ENCODE assay signal across 13 cellular contexts in the genomic region with DNA sequence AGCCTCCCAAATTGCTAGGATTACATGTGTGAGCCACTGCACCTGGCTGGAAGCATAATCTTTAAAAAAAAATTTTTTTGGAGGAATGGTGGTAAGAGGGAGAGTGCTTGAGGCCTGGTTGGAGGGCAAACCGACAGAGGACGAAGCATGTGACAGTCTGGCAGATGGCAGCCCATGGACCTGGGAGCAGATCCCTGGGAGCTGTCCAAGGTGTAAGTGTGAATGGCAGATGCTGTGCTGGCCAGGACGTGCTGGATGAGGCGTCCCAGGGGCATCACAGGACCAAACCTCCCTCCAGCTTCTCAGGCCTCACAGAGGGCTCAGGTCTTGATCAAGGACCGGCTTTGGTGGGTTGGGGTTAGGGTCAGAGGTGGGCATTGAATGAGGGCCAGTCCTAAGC.
DNase-seq lines count a peak whose midpoint lies in the region; ATAC-seq and TF ChIP-seq lines count a peak whose summit lies in the region.
"Had no signal": no experiment of that assay in that cellular context is flagged by ENCODE, and none has a peak within 500 bp of the region (broad histone marks: within the 10 kb centered on the region; RNA-seq: fewer than 3 reads in every experiment).

No MANE protein-coding gene starts in this region.

- H2BK120ac ChIP-seq in neuronal stem cell (ENCODE audit: low read depth, low read length), result no peak overlapping the region

- H2AFZ ChIP-seq in HCT116 (ENCODE audit: low read depth, low read length, poor library complexity, severe bottlenecking) (no peak overlapping the region), neuronal stem cell (ENCODE audit: low read length) (no peak overlapping the region)
- H2AFZ ChIP-seq: hepatocyte had no signal

- H3K36me3 ChIP-seq in HCT116 (ENCODE audit: control insufficient read depth in 1 of 2, insufficient read depth in 2 of 2, low read length in 2 of 2) (no peaks in the 10 kb centered on the region), Panc1 (ENCODE audit: control insufficient read depth, insufficient read depth, low read length) (no peaks in the 10 kb centered on the region), neuronal stem cell (replicated peaks in 1 of 2; ENCODE audit: control insufficient read depth in 2 of 2, insufficient read depth in 2 of 2, low read length in 2 of 2) (no peaks in the 10 kb centered on the region)

- H2AK5ac ChIP-seq in neuronal stem cell (ENCODE audit: low read depth, low read length), result peak overlapping the region; percentile 32

- H3K36me3 Mint-ChIP-seq in mesothelial cell of epicardium, result no peaks in the 10 kb centered on the region

- intact Hi-C loops in HCT116 (cut with micrococcal nuclease) (no loop called here), Panc1 (cut with micrococcal nuclease; ENCODE audit: unreplicated experiment) (no loop called here)

- in situ Hi-C loops in Panc1 (cut with HindIII; ENCODE audit: low pct_unique_long_range_greater_than_20kb, low sequenced_read_pairs), result no loop called here

- no peak overlapping the region for H3K27ac Mint-ChIP-seq in mesothelial cell of epicardium
- H3K27ac Mint-ChIP-seq: activated T-cell treated with anti-CD3 and anti-CD28 coated beads, Interleukin-2, amount 50 U/mL, for 72 hours had no signal

- H4K20me1 ChIP-seq in HCT116 (ENCODE audit: insufficient read depth), result no peaks in the 10 kb centered on the region

- no peak overlapping the region for H3K4me3 Mint-ChIP-seq in mesothelial cell of epicardium

- H3K27ac ChIP-seq in HCT116 (ENCODE audit: low read depth, low read length) (no peak overlapping the region), Panc1 (ENCODE audit: low read length) (no peak overlapping the region), neuronal stem cell (replicated peaks; ENCODE audit: low read length) (no peak overlapping the region)
- H3K27ac ChIP-seq: body of pancreas, hepatocyte had no signal

- no peak for ATAC-seq in HCT116
- ATAC-seq in Panc1, result 0 out of 2 replicates have a peak, but pooled peaks have one; percentile 30
- ATAC-seq in HG03159 (IDR thresholded peaks at IDR 0.05; ENCODE audit: unreplicated experiment), result no peak
- ATAC-seq: body of pancreas had no signal

- no peak for TF ChIP-seq RAD21 in HCT116 (IDR thresholded peaks at IDR 0.05; ENCODE audit: low read depth)

- H3K4me1 Mint-ChIP-seq in mesothelial cell of epicardium, result peaks cover 22% of the 10 kb centered on the region

- no peak overlapping the region for H2BK15ac ChIP-seq in neuronal stem cell (ENCODE audit: low read length)

- H3K27me3 ChIP-seq in HCT116 (ENCODE audit: insufficient read depth, low read length), result no peaks in the 10 kb centered on the region; the same call in 1 of the 2 replicates
- H3K27me3 ChIP-seq in Panc1 (ENCODE audit: control insufficient read depth, insufficient read depth, low read length), result no peaks in the 10 kb centered on the region
- H3K27me3 ChIP-seq in neuronal stem cell (ENCODE audit: control insufficient read depth in 3 of 3, insufficient read depth in 3 of 3, low read depth in 1 of 3, low read length in 3 of 3), result peaks cover 0 to 9% (median 0%) of the 10 kb centered on the region in 3 experiments
- H3K27me3 ChIP-seq: body of pancreas, hepatocyte had no signal

- H2BK5ac ChIP-seq in neuronal stem cell (ENCODE audit: low read length), result no peak overlapping the region

- no peak overlapping the region for H3K18ac ChIP-seq in neuronal stem cell (ENCODE audit: low read length)

- no peaks in the 10 kb centered on the region for H3K79me2 ChIP-seq in HCT116 (ENCODE audit: insufficient read depth, low read length)
- H3K79me2 ChIP-seq: hepatocyte had no signal

- no peak overlapping the region for H4K8ac ChIP-seq in neuronal stem cell (ENCODE audit: low read depth, low read length)

- H3K4ac ChIP-seq in neuronal stem cell (ENCODE audit: low read length), result no peak overlapping the region

- H3K27me3 Mint-ChIP-seq in mesothelial cell of epicardium (ENCODE audit: low read depth), result peaks cover 4% of the 10 kb centered on the region

- no peak for TF ChIP-seq POLR2A in HCT116 (IDR thresholded peaks at IDR 0.05; ENCODE audit: borderline replicate concordance, extremely low read depth, insufficient read depth, insufficient read length)

- CTCF ChIA-PET in HCT116 (lab: Charles Lee) (no interaction called here), Panc1 (lab: Charles Lee) (no interaction called here)

- POLR2A ChIA-PET in HCT116 (lab: Charles Lee) (no interaction called here), Panc1 (lab: Charles Lee) (interaction anchor here (0.6 kb wide), 2 partner anchors 66 to 155 kb away, joined by 3 to 5 read pairs; no protein-coding TSS in a partner anchor)

- H3K4me3 ChIP-seq in HCT116 (replicated peaks in 1 of 2; ENCODE audit: low read depth in 1 of 2, low read length in 2 of 2) (no peak overlapping the region), Panc1 (ENCODE audit: low read depth in 2 of 2, low read length in 2 of 2) (no peak overlapping the region), fibroblast of pulmonary artery (replicated peaks; ENCODE audit: low read depth, low read length) (no peak overlapping the region), neuronal stem cell (ENCODE audit: low read length in 2 of 2) (no peak overlapping the region)
- H3K4me3 ChIP-seq: body of pancreas, hepatocyte had no signal

- BruUV-seq in HCT116 (replicated peaks; lab: Mats Ljungman, UMichigan) (no TSS peak), Panc1 (replicated peaks; lab: Mats Ljungman, UMichigan) (no TSS peak)

- no peak for DNase-seq in HCT116 (ENCODE audit: low read depth, low spot score)
- no peak for DNase-seq in Panc1 (ENCODE audit: low read depth, low spot score)
- DNase-seq in fibroblast of pulmonary artery (ENCODE audit: low read depth), result peak; percentile 33
- DNase-seq in neuronal stem cell (ENCODE audit: low spot score), result no peak
- DNase-seq in RKO (ENCODE audit: low spot score), result no peak
- no peak for DNase-seq in mesothelial cell of epicardium (ENCODE audit: low spot score in 2 of 2, unreplicated experiment in 2 of 2)
- DNase-seq: activated T-cell treated with anti-CD3 and anti-CD28 coated beads, Interleukin-2, amount 50 U/mL, for 72 hours; body of pancreas; KG1; NCI-H2227 treated with DMSO at 0.1 percent for 48 hours; stimulated activated CD4-positive, alpha-beta T cell treated with anti-CD3 and anti-CD28 coated beads, Interleukin-4, amount 100 ng/mL, for 4 hours had no signal

- H3K9me2 ChIP-seq in HCT116 (ENCODE audit: insufficient read depth), result no peaks in the 10 kb centered on the region

- H3K4me2 ChIP-seq in HCT116 (ENCODE audit: low read length), result no peak overlapping the region
- H3K4me2 ChIP-seq in neuronal stem cell (ENCODE audit: insufficient read depth, low read length, poor library complexity, severe bottlenecking), result no peak overlapping the region
- H3K4me2 ChIP-seq: hepatocyte had no signal

- peaks cover 9% of the 10 kb centered on the region for H3K9me3 Mint-ChIP-seq in mesothelial cell of epicardium

- H3K14ac ChIP-seq in neuronal stem cell (ENCODE audit: low read length), result no peak overlapping the region

- H3K9me3 ChIP-seq in HCT116 (ENCODE audit: control insufficient read depth in 1 of 2, insufficient read depth in 1 of 2, low read depth in 1 of 2, low read length in 2 of 2) (no peaks in the 10 kb centered on the region), Panc1 (ENCODE audit: control insufficient read depth, insufficient read depth, low read depth, low read length) (peaks cover 7% of the 10 kb centered on the region; the same call in 1 of the 2 replicates), neuronal stem cell (replicated peaks in 1 of 2; ENCODE audit: control insufficient read depth in 2 of 2, insufficient read depth in 1 of 2, low read depth in 1 of 2, low read length in 2 of 2) (peaks cover 2 to 15% of the 10 kb centered on the region in 2 donors)

- RAD21 ChIA-PET in HCT116 (lab: Charles Lee; ENCODE audit: low non-redundant PET in 1 of 2, low total read pairs in 2 of 2, uncharacterized antibody in 2 of 2, unreplicated experiment in 2 of 2), result no interaction called here

- WGBS in neuronal stem cell (ENCODE audit: extremely low coverage in 2 of 2, insufficient read length in 2 of 2, insufficient replicate concordance in 1 of 2), 2 donors, result no CpG with 5 or more reads among the region's 5 CpGs

- no peaks in the 10 kb centered on the region for H3K79me1 ChIP-seq in neuronal stem cell (ENCODE audit: low read depth, low read length)

- peak overlapping the region; percentile 42 for H2BK12ac ChIP-seq in neuronal stem cell (ENCODE audit: low read length)

- no peak overlapping the region for H3K23ac ChIP-seq in neuronal stem cell (ENCODE audit: low read depth, low read length, poor library complexity)

- TF ChIP-seq CTCF in HCT116 (IDR thresholded peaks at IDR 0.05 in 2 of 3, conservative IDR thresholded peaks at IDR 0.05 in 1 of 3; ENCODE audit: borderline replicate concordance in 1 of 3, insufficient read depth in 1 of 3, low read depth in 2 of 3, low read length in 2 of 3) (no peak), Panc1 (IDR thresholded peaks at IDR 0.05) (no peak), fibroblast of pulmonary artery (IDR thresholded peaks at IDR 0.05; ENCODE audit: low read length, missing control alignments) (no peak), mesothelial cell of epicardium (IDR thresholded peaks at IDR 0.05; ENCODE audit: unreplicated experiment) (no peak)

- H3K9ac ChIP-seq in HCT116 (ENCODE audit: low read length), result no peak overlapping the region
- no peak overlapping the region for H3K9ac ChIP-seq in neuronal stem cell (ENCODE audit: low read depth, low read length, poor library complexity)

- H3K4me1 ChIP-seq in HCT116 (ENCODE audit: control insufficient read depth in 1 of 2, insufficient read depth in 2 of 2, low read length in 2 of 2), result no peaks in the 10 kb centered on the region
- H3K4me1 ChIP-seq in Panc1 (ENCODE audit: control insufficient read depth, insufficient read depth, low read length), result peaks cover 16% of the 10 kb centered on the region
- peaks cover 8 to 12% of the 10 kb centered on the region in 2 donors for H3K4me1 ChIP-seq in neuronal stem cell (ENCODE audit: control insufficient read depth in 2 of 2, insufficient read depth in 1 of 2, low read depth in 1 of 2, low read length in 2 of 2)

- no peak overlapping the region for H4K91ac ChIP-seq in neuronal stem cell (ENCODE audit: low read depth, low read length, poor library complexity)

TF ChIP-seq in HCT116, 20 proteins besides CTCF, POLR2A, EP300 and RAD21 (continues in another document):
- no peak for TF ChIP-seq EGR1 (IDR thresholded peaks at IDR 0.05; ENCODE audit: low read depth)
